ENCODE assay signal across 22 cellular contexts in the genomic region with DNA sequence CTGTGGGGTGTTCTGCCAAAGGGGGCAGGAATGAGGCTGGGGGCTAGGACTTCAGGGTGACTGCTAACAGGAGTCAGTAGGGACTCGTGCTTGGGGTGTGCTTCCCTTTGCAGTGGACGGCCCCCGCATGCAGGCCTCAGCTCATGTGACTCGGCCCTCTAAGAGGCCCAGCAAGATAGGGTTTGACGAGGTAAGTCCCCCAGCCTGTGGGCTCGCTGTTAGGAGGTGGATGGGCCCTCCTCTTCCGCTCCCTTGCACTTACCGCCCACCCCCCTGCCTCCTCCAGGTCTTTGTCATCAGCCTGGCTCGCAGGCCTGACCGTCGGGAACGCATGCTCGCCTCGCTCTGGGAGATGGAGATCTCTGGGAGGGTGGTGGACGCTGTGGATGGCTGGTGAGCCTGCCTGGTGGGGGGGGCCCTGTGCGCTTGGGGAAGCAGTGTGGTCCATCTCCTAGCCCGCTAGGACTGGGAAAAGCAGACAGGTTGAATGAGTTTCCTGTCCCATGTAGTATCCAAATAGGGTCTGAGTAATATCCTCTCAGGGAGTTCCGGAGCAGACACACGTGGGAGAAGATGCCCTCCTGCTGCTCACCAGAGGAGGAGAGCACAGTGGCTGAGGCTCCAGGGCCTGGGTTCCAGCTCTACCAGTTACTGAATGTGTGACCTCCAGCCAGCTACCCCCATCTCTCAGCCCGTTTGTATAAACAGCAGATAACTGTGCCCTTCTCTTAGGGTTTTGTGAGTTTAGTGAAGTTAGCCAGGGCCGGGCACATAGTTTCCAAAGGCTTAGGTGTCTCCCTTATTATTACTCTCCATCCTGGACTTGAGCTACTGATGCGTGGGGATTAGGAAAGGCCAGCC. TPM values are rescaled to one million over a fixed set of nuclear protein-coding genes. Genes with fewer than 3 reads are reported as not detected.
DNase-seq lines count a peak whose midpoint lies in the region; ATAC-seq, FAIRE-seq and TF ChIP-seq lines count a peak whose summit lies in the region.
"Had no signal": no experiment of that assay in that cellular context is flagged by ENCODE, and none has a peak within 500 bp of the region (broad histone marks: within the 10 kb centered on the region; RNA-seq: fewer than 3 reads in every experiment).

No MANE protein-coding gene starts in this region.

- H3K27me3 ChIP-seq in A673 (replicated peaks; ENCODE audit: insufficient read depth, low read depth, low read length, poor library complexity) (no peaks in the 10 kb centered on the region), IMR-90 (ENCODE audit: control insufficient read depth, insufficient read depth, low read length) (no peaks in the 10 kb centered on the region), lung (ENCODE audit: control insufficient read depth, insufficient read depth) (no peaks in the 10 kb centered on the region)
- H3K27me3 ChIP-seq: ascending aorta, heart right ventricle, ovary, SJSA1 had no signal

- H3K79me1 ChIP-seq in IMR-90 (ENCODE audit: low read depth in 1 of 2, low read length in 2 of 2): no peaks in the 10 kb centered on the region

- no peak overlapping the region for H3K4me3 ChIP-seq in A673 (ENCODE audit: low read depth, low read length, poor library complexity, severe bottlenecking)
- H3K4me3 ChIP-seq in IMR-90 (ENCODE audit: insufficient read depth, low read depth, low read length): no peak overlapping the region
- H3K4me3 ChIP-seq in cardiac fibroblast (replicated peaks in 1 of 2; ENCODE audit: low read depth in 2 of 2, low read length in 2 of 2): no peak overlapping the region
- H3K4me3 ChIP-seq in lung: no peak overlapping the region
- H3K4me3 ChIP-seq: ascending aorta, heart right ventricle, mucosa of descending colon, ovary, SJSA1 had no signal

- no peak overlapping the region for H2BK20ac ChIP-seq in IMR-90 (ENCODE audit: low read depth, low read length)

- 90% methylated on average over 2 of the region's 22 CpGs; no CpG with 5 or more reads in 1 of the 2 experiments for WGBS in IMR-90 (ENCODE audit: extremely low coverage in 2 of 2, insufficient read length in 1 of 2), 2 experiments
- WGBS in lung, 2 donors: 85 to 89% methylated on average over 22 of the region's 22 CpGs

- ATAC-seq in IMR-90 (ENCODE audit: low read depth): peak; percentile 37; the same call in 1 of the 2 replicates
- peak; percentile 27 for ATAC-seq in lung (ENCODE audit: insufficient read depth, low FRiP score)
- no peak for ATAC-seq in activated CD8-positive, alpha-beta T cell treated with anti-CD3 and anti-CD28 coated beads for 36 hours
- no peak for ATAC-seq in HG02884 (IDR thresholded peaks at IDR 0.05; ENCODE audit: unreplicated experiment)
- ATAC-seq: mucosa of descending colon had no signal

- H3K9me3 Mint-ChIP-seq in activated CD8-positive, alpha-beta T cell treated with anti-CD3 and anti-CD28 coated beads for 36 hours: no peaks in the 10 kb centered on the region
- H3K9me3 Mint-ChIP-seq in chondrocyte (ENCODE audit: low read depth): no peaks in the 10 kb centered on the region
- H3K9me3 Mint-ChIP-seq: CD4-positive, CD25-positive, alpha-beta regulatory T cell; T-helper 2 cell treated with Interferon-gamma antibody and Interleukin-4, amounts not matched to agents 5 μg/mL and 100 μg/mL, for 36 hours had no signal

- no peak overlapping the region for H4K5ac ChIP-seq in IMR-90 (ENCODE audit: low read depth, low read length)

- H3K36me3 Mint-ChIP-seq in activated CD8-positive, alpha-beta T cell treated with anti-CD3 and anti-CD28 coated beads for 36 hours (ENCODE audit: low read depth): no peaks in the 10 kb centered on the region
- peaks cover 17% of the 10 kb centered on the region for H3K36me3 Mint-ChIP-seq in chondrocyte (ENCODE audit: low read depth)
- H3K36me3 Mint-ChIP-seq: CD4-positive, CD25-positive, alpha-beta regulatory T cell had no signal

- POLR2A ChIA-PET in A673 (lab: Charles Lee; ENCODE audit: low non-redundant PET): no interaction called here
- POLR2A ChIA-PET in IMR-90 (lab: Charles Lee; ENCODE audit: unreplicated experiment): no interaction called here
- POLR2A ChIA-PET in activated CD8-positive, alpha-beta T cell treated with anti-CD3 and anti-CD28 coated beads for 36 hours (lab: Charles Lee): no interaction called here

- H2AK9ac ChIP-seq in IMR-90 (replicated peaks; ENCODE audit: low read depth, low read length, poor library complexity): peak overlapping the region; percentile 70

- intact Hi-C loops in A673 (cut with micrococcal nuclease; ENCODE audit: unreplicated experiment) (no loop called here), IMR-90 (cut with micrococcal nuclease) (no loop called here)
- intact Hi-C loops in activated CD8-positive, alpha-beta T cell treated with anti-CD3 and anti-CD28 coated beads for 36 hours (cut with micrococcal nuclease): no loop called here

- no peak overlapping the region for H2BK5ac ChIP-seq in IMR-90 (ENCODE audit: low read depth, low read length, poor library complexity, severe bottlenecking)

- no peaks in the 10 kb centered on the region for H4K20me1 ChIP-seq in IMR-90 (ENCODE audit: insufficient read depth, low read length)

- H4K8ac ChIP-seq in IMR-90 (ENCODE audit: low read depth in 2 of 2, low read length in 2 of 2): no peak overlapping the region

- H3K4me1 ChIP-seq in A673 (ENCODE audit: insufficient read depth, low read length, poor library complexity, severe bottlenecking) (no peaks in the 10 kb centered on the region), IMR-90 (ENCODE audit: control insufficient read depth, insufficient read depth, low read length) (no peaks in the 10 kb centered on the region), lung (ENCODE audit: control insufficient read depth in 2 of 2, insufficient read depth in 2 of 2, low read length in 2 of 2) (no peaks in the 10 kb centered on the region)
- H3K4me1 ChIP-seq: ascending aorta, heart right ventricle, SJSA1 had no signal

- in situ Hi-C loops in IMR-90 (cut with MboI; ENCODE audit: low sequenced_read_pairs): no loop called here

- no peaks in the 10 kb centered on the region for H3K9me1 ChIP-seq in IMR-90 (ENCODE audit: insufficient read depth, low read length)

- H3K4me1 Mint-ChIP-seq in activated CD8-positive, alpha-beta T cell treated with anti-CD3 and anti-CD28 coated beads for 36 hours (ENCODE audit: low read depth): no peaks in the 10 kb centered on the region
- peaks cover 3% of the 10 kb centered on the region for H3K4me1 Mint-ChIP-seq in chondrocyte (ENCODE audit: low read depth)
- H3K4me1 Mint-ChIP-seq: CD4-positive, CD25-positive, alpha-beta regulatory T cell had no signal

- no peaks in the 10 kb centered on the region for H3K27me3 Mint-ChIP-seq in activated CD8-positive, alpha-beta T cell treated with anti-CD3 and anti-CD28 coated beads for 36 hours
- no peaks in the 10 kb centered on the region for H3K27me3 Mint-ChIP-seq in chondrocyte (ENCODE audit: low read depth)

- TF ChIP-seq CTCF in A673 (conservative IDR thresholded peaks at IDR 0.05; ENCODE audit: low read depth, low read length) (no peak), IMR-90 (conservative IDR thresholded peaks at IDR 0.05; ENCODE audit: low read depth, low read length) (no peak), cardiac fibroblast (IDR thresholded peaks at IDR 0.05; ENCODE audit: low read depth, low read length) (no peak), lung (IDR thresholded peaks at IDR 0.05; ENCODE audit: control extremely low read depth, extremely low read depth) (no peak), chondrocyte (IDR thresholded peaks at IDR 0.05) (no peak)
- no peak for TF ChIP-seq CTCF in activated CD8-positive, alpha-beta T cell treated with anti-CD3 and anti-CD28 coated beads for 36 hours (IDR thresholded peaks at IDR 0.05)

- no peak for TF ChIP-seq POLR2A in IMR-90 (IDR thresholded peaks at IDR 0.05; ENCODE audit: low read depth, low read length)

- H3K23ac ChIP-seq in IMR-90 (ENCODE audit: low read depth, low read length): no peak overlapping the region

- BruUV-seq in A673 (replicated peaks; lab: Mats Ljungman, UMichigan) (no TSS peak), IMR-90 (replicated peaks; lab: Mats Ljungman, UMichigan) (no TSS peak)

- no peak overlapping the region for H3K56ac ChIP-seq in IMR-90 (ENCODE audit: extremely low read depth, insufficient read depth, low read length)

- DNase-seq in A673 (ENCODE audit: low spot score): peak; percentile 66
- DNase-seq in IMR-90: no peak
- DNase-seq in cardiac fibroblast (ENCODE audit: low read depth in 2 of 2): peak; percentile 62 to 68
- DNase-seq in lung (ENCODE audit: low spot score): no peak
- no peak for DNase-seq in activated CD8-positive, alpha-beta T cell treated with anti-CD3 and anti-CD28 coated beads for 36 hours
- no peak for DNase-seq in HTR-8/SVneo (ENCODE audit: insufficient read length, low spot score)
- DNase-seq in chondrocyte (ENCODE audit: low spot score): no peak
- DNase-seq: ACHN; activated CD4-positive, alpha-beta T cell treated with anti-CD3 and anti-CD28 coated beads for 1 hour; activated gamma-delta T cell; CD4-positive, CD25-positive, alpha-beta regulatory T cell; DMS79 treated with DMSO at 0.1 percent for 48 hours; GOT3; heart right ventricle; mucosa of descending colon; NCI-H146; ovary; stimulated activated CD4-positive, alpha-beta T cell treated with anti-CD3 and anti-CD28 coated beads, Interleukin-2, amount 100 ng/mL, for 24 hours had no signal

- H3K27ac ChIP-seq in A673 (ENCODE audit: low read depth, low read length, poor library complexity, severe bottlenecking) (peak overlapping the region; percentile 30), IMR-90 (ENCODE audit: insufficient read depth, low read length) (no peak overlapping the region), lung (ENCODE audit: low read depth in 1 of 2, low read length in 1 of 2) (no peak overlapping the region)
- H3K27ac ChIP-seq: ascending aorta, heart right ventricle, ovary, SJSA1 had no signal

- H3K9ac ChIP-seq in IMR-90 (ENCODE audit: low read depth, low read length): no peak overlapping the region

- no peak for TF ChIP-seq RAD21 in IMR-90 (IDR thresholded peaks at IDR 0.05; ENCODE audit: low read length)

- no peak overlapping the region for H3K14ac ChIP-seq in IMR-90 (replicated peaks; ENCODE audit: low read depth, low read length)

- no peak for FAIRE-seq in HTR-8/SVneo (lab: Jason Lieb, UNC)

- H3K27ac Mint-ChIP-seq in activated CD8-positive, alpha-beta T cell treated with anti-CD3 and anti-CD28 coated beads for 36 hours: no peak overlapping the region
- no peak overlapping the region for H3K27ac Mint-ChIP-seq in chondrocyte (ENCODE audit: unreplicated experiment)
- H3K27ac Mint-ChIP-seq: CD4-positive, CD25-positive, alpha-beta regulatory T cell; T-helper 2 cell treated with Interferon-gamma antibody and Interleukin-4, amounts not matched to agents 5 μg/mL and 100 μg/mL, for 36 hours had no signal

- dilution Hi-C loops in IMR-90 (cut with HindIII; ENCODE audit: low sequenced_read_pairs, unreplicated experiment): no loop called here

- CTCF ChIA-PET in A673 (lab: Charles Lee): interaction anchor here (0.7 kb wide), 1 partner anchor 361 kb away, joined by 4 read pairs; the partner anchor contains the start of gene SLC25A25
- CTCF ChIA-PET in IMR-90 (lab: Yijun Ruan, JAX): no interaction called here
- CTCF ChIA-PET in activated CD8-positive, alpha-beta T cell treated with anti-CD3 and anti-CD28 coated beads for 36 hours (lab: Charles Lee): interaction anchor here (1.4 to 1.9 kb wide), 2 partner anchors 9 to 10 kb away, joined by 6 to 9 read pairs; no protein-coding TSS in a partner anchor

- H3K9me3 ChIP-seq in A673 (ENCODE audit: low read depth, low read length, poor library complexity, severe bottlenecking): no peaks in the 10 kb centered on the region
- H3K9me3 ChIP-seq in IMR-90 (ENCODE audit: control insufficient read depth, insufficient read depth, low read length): no peaks in the 10 kb centered on the region
- no peaks in the 10 kb centered on the region for H3K9me3 ChIP-seq in lung (ENCODE audit: control insufficient read depth in 2 of 2, insufficient read depth in 1 of 2, low read length in 1 of 2)
- H3K9me3 ChIP-seq: ascending aorta, heart right ventricle, mucosa of descending colon, ovary, SJSA1 had no signal

- no peak overlapping the region for H3K4me2 ChIP-seq in IMR-90 (ENCODE audit: low read depth, low read length)

- H2AFZ ChIP-seq in IMR-90 (replicated peaks; ENCODE audit: low read length, poor library complexity): peak overlapping the region; percentile 53

- H4K91ac ChIP-seq in IMR-90 (ENCODE audit: insufficient read depth, low read depth, low read length): no peak overlapping the region

- H3K36me3 ChIP-seq in A673 (ENCODE audit: insufficient read depth, low read length, poor library complexity, severe bottlenecking) (no peaks in the 10 kb centered on the region), IMR-90 (ENCODE audit: control insufficient read depth, insufficient read depth, low read length) (peaks cover 21% of the 10 kb centered on the region), lung (ENCODE audit: control insufficient read depth in 2 of 2, insufficient read depth in 2 of 2, low read length in 2 of 2) (peaks cover 0 to 2% of the 10 kb centered on the region in 2 donors)
- H3K36me3 ChIP-seq: ovary, SJSA1 had no signal

- H3K4me3 Mint-ChIP-seq in activated CD8-positive, alpha-beta T cell treated with anti-CD3 and anti-CD28 coated beads for 36 hours: no peak overlapping the region
- no peak overlapping the region for H3K4me3 Mint-ChIP-seq in chondrocyte (ENCODE audit: unreplicated experiment)
- H3K4me3 Mint-ChIP-seq: CD4-positive, CD25-positive, alpha-beta regulatory T cell; T-helper 2 cell treated with Interferon-gamma antibody and Interleukin-4, amounts not matched to agents 5 μg/mL and 100 μg/mL, for 36 hours had no signal

- H3K4ac ChIP-seq in IMR-90 (ENCODE audit: low read depth, low read length): no peak overlapping the region

- no peak overlapping the region for H2AK5ac ChIP-seq in IMR-90 (ENCODE audit: low read depth, low read length)

- no peak overlapping the region for H3K18ac ChIP-seq in IMR-90 (ENCODE audit: low read depth, low read length)

- no peak overlapping the region for H2BK15ac ChIP-seq in IMR-90 (ENCODE audit: low read depth, low read length)

- no peak overlapping the region for H2BK120ac ChIP-seq in IMR-90 (ENCODE audit: low read depth, low read length)

RNA-seq across cellular contexts. Expression of gene CERCAM, which starts 8.2 kb away (rescaled TPM):
- total RNA-seq in A673 (2021): 10.1 and 14.7 TPM in 2 replicates
- total RNA-seq in IMR-90 (2012; rRNA removed): 15.1 and 16.1 TPM in 2 replicates
- polyA plus RNA-seq in IMR-90 (2012; rRNA removed): 118 and 146 TPM in 2 replicates
- polyA plus RNA-seq in IMR-90 (2012; cell fraction: cytosol; rRNA removed): 284 and 310 TPM in 2 replicates
- polyA plus RNA-seq in IMR-90 (2012; cell fraction: nucleus; rRNA removed; ENCODE audit: low replicate concordance): 98.6 and 199 TPM in 2 replicates
- total RNA-seq in lung: 10 to 100 TPM; 17.9 to 27.5 TPM
- polyA plus RNA-seq in lung: 10 to 100 TPM in 1 of 2 donors, 1 to 10 TPM in 1; 6.0 to 10.7 TPM
- total RNA-seq in activated CD8-positive, alpha-beta T cell treated with anti-CD3 and anti-CD28 coated beads for 36 hours: 1 to 10 TPM; 3.3 to 3.5 TPM
- total RNA-seq in chondrocyte: 217 to 282 TPM (median 280 TPM) in 3 replicates
- polyA plus RNA-seq: CD4-positive, CD25-positive, alpha-beta regulatory T cell had no signal

RNA-seq across cellular contexts. Expression of gene ODF2, which starts 26.9 kb away (rescaled TPM):
- 80.6 and 83.1 TPM in 2 replicates for total RNA-seq in A673 (2021)
- 46.4 and 59.2 TPM in 2 replicates for total RNA-seq in IMR-90 (2012; rRNA removed)
- 34.9 and 40.2 TPM in 2 replicates for polyA plus RNA-seq in IMR-90 (2012; rRNA removed)
- 10.1 and 11.6 TPM in 2 replicates for polyA plus RNA-seq in IMR-90 (2012; cell fraction: cytosol; rRNA removed)
- 113 and 193 TPM in 2 replicates for polyA plus RNA-seq in IMR-90 (2012; cell fraction: nucleus; rRNA removed; ENCODE audit: low replicate concordance)
- total RNA-seq in lung: 10 to 100 TPM; 31.3 to 34.4 TPM
- 10 to 100 TPM; 13.4 to 21.4 TPM for polyA plus RNA-seq in lung
- 10 to 100 TPM; 79.3 to 83.6 TPM for total RNA-seq in activated CD8-positive, alpha-beta T cell treated with anti-CD3 and anti-CD28 coated beads for 36 hours
- 25.6 to 34.1 TPM (median 28.7 TPM) in 3 replicates for total RNA-seq in chondrocyte

RNA-seq across cellular contexts. Expression of gene URM1, which starts 57.7 kb away (rescaled TPM):
- total RNA-seq in A673 (2021) (67.0 and 84.8 TPM in 2 replicates), IMR-90 (2012; rRNA removed) (20.6 and 33.2 TPM in 2 replicates), lung (10 to 100 TPM; 57.1 to 67.2 TPM), chondrocyte (50.5 to 60.6 TPM (median 57.6 TPM) in 3 replicates)
- polyA plus RNA-seq in IMR-90 (2012; rRNA removed) (66.9 and 75.6 TPM in 2 replicates), lung (10 to 100 TPM; 35.1 to 65.6 TPM)
- 42.4 and 45.7 TPM in 2 replicates for polyA plus RNA-seq in IMR-90 (2012; cell fraction: cytosol; rRNA removed)
- polyA plus RNA-seq in IMR-90 (2012; cell fraction: nucleus; rRNA removed; ENCODE audit: low replicate concordance): 41.8 and 56.7 TPM in 2 replicates
- 10 to 100 TPM; 56.3 to 60.2 TPM for total RNA-seq in activated CD8-positive, alpha-beta T cell treated with anti-CD3 and anti-CD28 coated beads for 36 hours

Comparison
In these comparisons a context has a peak if more than half of its experiments do, and no peak if none do; other contexts are left out.
1. DNase-seq: peak in A673 (single experiment) and cardiac fibroblast (2 of 2); none in IMR-90 (single experiment), lung (single experiment), activated CD8-positive, alpha-beta T cell treated with anti-CD3 and anti-CD28 coated beads for 36 hours (single experiment), HTR-8/SVneo (single experiment) and chondrocyte (single experiment).
2. ATAC-seq: peak in IMR-90 (single experiment) and lung (single experiment); none in activated CD8-positive, alpha-beta T cell treated with anti-CD3 and anti-CD28 coated beads for 36 hours (single experiment) and HG02884 (single experiment).